In the genomic region with DNA sequence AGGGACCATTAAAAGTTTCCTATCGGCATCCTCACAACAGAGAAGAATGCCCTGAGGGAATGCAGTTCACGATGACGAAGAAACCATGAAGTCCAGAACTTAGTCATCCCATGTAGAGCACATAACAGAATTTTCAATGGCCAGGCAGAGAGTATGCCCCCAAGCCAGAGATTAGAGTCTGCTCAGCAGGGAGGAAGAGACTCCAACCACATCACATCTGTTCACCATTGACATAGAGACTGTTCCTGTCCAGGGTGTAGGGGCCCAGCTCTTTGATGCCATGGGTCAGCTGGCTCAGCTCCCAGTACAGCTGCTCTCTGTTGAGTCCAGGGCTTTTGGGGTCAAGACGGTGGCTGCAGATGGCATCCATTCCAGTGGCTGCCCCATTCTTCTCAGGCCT, we compare ENCODE assay signal across 24 cellular contexts.
"Had no signal": no experiment of that assay in that cellular context is flagged by ENCODE, and none has a peak within 500 bp of the region (broad histone marks: within the 10 kb centered on the region; RNA-seq: fewer than 3 reads in every experiment).

No MANE protein-coding gene starts in this region.

- H3K36me3 ChIP-seq: neural progenitor cell, ovary, right lobe of liver, sigmoid colon, stomach, thoracic aorta, thyroid gland, tibial nerve, upper lobe of right lung, uterus had no signal

- H3K4me1 ChIP-seq: neural progenitor cell, parathyroid adenoma, psoas muscle, right lobe of liver, sigmoid colon, stomach, thyroid gland, tibial nerve, upper lobe of right lung, uterus had no signal

- FAIRE-seq: small intestine had no signal

- H3K27ac ChIP-seq: neural progenitor cell, ovary, parathyroid adenoma, psoas muscle, right lobe of liver, sigmoid colon, stomach, thoracic aorta, thyroid gland, tibial nerve, upper lobe of right lung, uterus had no signal

- DNase-seq: natural killer cell; occipital lobe; ovary; posterior cingulate gyrus; psoas muscle; right cardiac atrium; right lobe of liver; sigmoid colon; small intestine; stimulated activated CD4-positive, alpha-beta T cell treated with anti-CD3 and anti-CD28 coated beads, Interleukin-15, amount 100 ng/mL, for 24 hours; stimulated activated CD4-positive, alpha-beta T cell treated with anti-CD3 and anti-CD28 coated beads, Interleukin-2, amount 100 ng/mL, for 24 hours; stimulated activated CD4-positive, alpha-beta T cell treated with anti-CD3 and anti-CD28 coated beads, Interleukin-2, amount 100 ng/mL, for 48 hours; stimulated activated CD4-positive, alpha-beta T cell treated with anti-CD3 and anti-CD28 coated beads, Interleukin-4, amount 100 ng/mL, for 24 hours; stimulated activated naive B cell treated with anti-CD40 and anti-IgM and Interleukin-4, amounts not matched to agents 10 μg/mL and 1 μg/mL and 100 μg/mL, for 72 hours; stimulated activated naive CD4-positive, alpha-beta T cell treated with Interleukin-2 at 50 U/mL for 16 hours; stomach; thyroid gland; uterus had no signal

- H3K27me3 ChIP-seq: neural progenitor cell, ovary, right lobe of liver, thyroid gland, tibial nerve, uterus had no signal

- H3K4me3 ChIP-seq: neural progenitor cell, ovary, psoas muscle, right lobe of liver, sigmoid colon, stomach, thoracic aorta, thyroid gland, tibial nerve, upper lobe of right lung, uterus had no signal

- ATAC-seq: natural killer cell; psoas muscle; right cardiac atrium; right lobe of liver; stimulated activated effector memory CD8-positive, alpha-beta T cell treated with anti-CD3 and anti-CD28 coated beads, Interleukin-12 subunit alpha, Interleukin-12 subunit beta, amount 100 ng/mL, for 72 hours; stimulated activated naive B cell treated with anti-CD40 and anti-IgM and Interleukin-4, amounts not matched to agents 10 μg/mL and 1 μg/mL and 100 μg/mL, for 72 hours; upper lobe of right lung had no signal
